In the genomic region with DNA sequence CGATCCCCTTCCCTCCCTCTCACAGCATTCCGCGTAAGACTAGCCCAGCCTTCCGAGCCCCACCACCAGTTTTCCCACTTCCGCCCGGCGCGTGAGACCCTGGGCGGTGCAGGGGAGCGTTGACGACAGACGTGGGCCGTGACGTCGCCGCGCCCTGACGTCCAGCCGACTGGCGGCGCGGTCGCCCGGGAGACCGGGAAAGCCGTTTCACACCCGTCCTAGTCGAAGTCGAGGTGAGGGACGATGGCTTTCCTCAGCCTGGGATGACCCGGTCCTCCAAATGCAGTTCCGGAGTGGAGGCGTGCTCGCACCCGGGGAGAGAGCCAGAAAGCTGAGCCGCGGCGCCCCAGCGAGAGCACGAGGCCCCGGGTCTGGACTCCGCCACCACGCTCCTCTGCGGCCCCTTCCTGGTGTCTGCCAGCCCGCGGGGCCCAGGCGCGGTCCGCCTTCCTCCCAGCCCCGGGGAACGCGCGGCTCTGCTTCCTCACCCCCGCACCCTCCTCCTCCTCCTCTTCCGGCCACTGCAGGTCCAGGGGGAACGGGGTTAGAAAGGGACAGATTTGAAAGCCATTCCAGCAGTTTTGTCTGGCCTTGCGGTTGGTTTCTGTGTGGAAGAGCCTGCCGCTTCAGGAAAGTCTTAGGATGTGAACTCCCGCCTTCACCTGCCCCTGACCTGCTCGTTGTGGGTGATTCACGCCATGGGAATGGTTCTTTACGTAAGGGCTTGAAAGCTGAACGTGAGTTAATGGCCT, we compare ENCODE assay signal across 8 cellular contexts. TPM values are rescaled to one million over a fixed set of nuclear protein-coding genes. Genes with fewer than 3 reads are reported as not detected.
A peak's percentile ranks its signal among the peaks of the same experiment; 100 is the strongest.
DNase-seq lines count a peak whose midpoint lies in the region; TF ChIP-seq lines count a peak whose summit lies in the region.

A gene (plus strand): TSS at position 210 of the 752 bp plus-strand sequence. CDS start 2,977 bp downstream, outside the sequence.

- no peaks in the 10 kb centered on the region for H3K27me3 Mint-ChIP-seq in progenitor cell of endocrine pancreas

- H3K27me3 ChIP-seq in GM06990 (replicated peaks; ENCODE audit: control insufficient read depth, insufficient read depth, low read length) (no peaks in the 10 kb centered on the region), left ventricle myocardium inferior (ENCODE audit: low read depth) (no peaks in the 10 kb centered on the region)

- H3K27ac ChIP-seq in left ventricle myocardium inferior (replicated peaks): peak within 1 kb of the TSS; percentile 91
- peak within 1 kb of the TSS; percentile 94 for H3K27ac ChIP-seq in urinary bladder (ENCODE audit: low read depth)

- H3K27ac Mint-ChIP-seq in progenitor cell of endocrine pancreas: peak within 1 kb of the TSS; percentile 100

- H3K4me3 Mint-ChIP-seq in progenitor cell of endocrine pancreas (ENCODE audit: low read depth): peak within 1 kb of the TSS; percentile 85

- no peaks in the 10 kb centered on the region for H3K9me3 ChIP-seq in left ventricle myocardium inferior (replicated peaks)

- H3K36me3 Mint-ChIP-seq in progenitor cell of endocrine pancreas (ENCODE audit: insufficient read depth): no peaks in the 10 kb centered on the region

- under 1% methylated on average over 63 of the region's 63 CpGs for WGBS in urinary bladder

- no peaks in the 10 kb centered on the region for H3K9me3 Mint-ChIP-seq in progenitor cell of endocrine pancreas (ENCODE audit: low read depth)

- peak; percentile 89 for DNase-seq in GM06990 (ENCODE audit: extremely low read depth, insufficient read length)
- peak; percentile 74 for DNase-seq in HCEC 1CT
- peak; percentile 81 for DNase-seq in MV-4-11 (lab: John Stamatoyannopoulos, UW)
- DNase-seq in T-helper 1 cell: peak; percentile 25 to 80 (median 43)
- peak in 54 of 56 donors; percentile 18 to 86 (median 64) for DNase-seq in amygdala (lab: John Stamatoyannopoulos, UW)
- DNase-seq in left ventricle myocardium inferior: peak; percentile 91
- DNase-seq in progenitor cell of endocrine pancreas (ENCODE audit: low spot score, unreplicated experiment): peak; percentile 78

- peak within 1 kb of the TSS; percentile 88 for H3K4me3 ChIP-seq in GM06990 (replicated peaks; ENCODE audit: low read depth, low read length)
- peak within 1 kb of the TSS; percentile 78 for H3K4me3 ChIP-seq in left ventricle myocardium inferior
- peak within 1 kb of the TSS; percentile 62 for H3K4me3 ChIP-seq in urinary bladder (ENCODE audit: low read depth, low read length)

- H3K4me1 ChIP-seq in left ventricle myocardium inferior (peaks cover 25% of the 10 kb centered on the region), urinary bladder (ENCODE audit: insufficient read depth) (no peaks in the 10 kb centered on the region)

- peaks cover 18% of the 10 kb centered on the region for H3K4me1 Mint-ChIP-seq in progenitor cell of endocrine pancreas (ENCODE audit: low read depth)

- H3K36me3 ChIP-seq in GM06990 (ENCODE audit: control insufficient read depth, insufficient read depth, low read length) (no peaks in the 10 kb centered on the region), left ventricle myocardium inferior (no peaks in the 10 kb centered on the region), urinary bladder (ENCODE audit: insufficient read depth) (peaks cover 2% of the 10 kb centered on the region)

- intact Hi-C loops in left ventricle myocardium inferior (cut with micrococcal nuclease): no loop called here

- TF ChIP-seq CTCF in GM06990 (IDR thresholded peaks at IDR 0.05; ENCODE audit: insufficient read depth, low read length, poor library complexity, severe bottlenecking) (no peak), left ventricle myocardium inferior (IDR thresholded peaks at IDR 0.05; ENCODE audit: borderline replicate concordance) (peak; percentile 6), progenitor cell of endocrine pancreas (IDR thresholded peaks at IDR 0.05; ENCODE audit: unreplicated experiment) (no peak)

RNA-seq across cellular contexts. Expression of the gene that starts here (rescaled TPM):
- total RNA-seq in left ventricle myocardium inferior (0.71 TPM), progenitor cell of endocrine pancreas (2.4 and 4.1 TPM in 2 replicates), urinary bladder (2.7 TPM)
- polyA plus RNA-seq in urinary bladder: 0.37 TPM

Comparison
In these comparisons a context has a peak if more than half of its experiments do, and no peak if none do; other contexts are left out.
1. Peak in every context shown above with its lines: DNase-seq, H3K4me3 ChIP-seq and H3K27ac ChIP-seq.
2. Peak in DNase-seq, H3K4me3 ChIP-seq and H3K27ac ChIP-seq in left ventricle myocardium inferior; RNA of the gene not detected or under 1 TPM.